22 cellular contexts compared by ENCODE assay signal in genomic region chr2:127644661-127645394, GRCh38. TPM values are rescaled to one million over a fixed set of nuclear protein-coding genes. Genes with fewer than 3 reads are reported as not detected.
DNase-seq lines count a peak whose midpoint lies in the region; ATAC-seq, FAIRE-seq and TF ChIP-seq lines count a peak whose summit lies in the region.
"Had no signal": no experiment of that assay in that cellular context is flagged by ENCODE, and none has a peak within 500 bp of the region (broad histone marks: within the 10 kb centered on the region; RNA-seq: fewer than 3 reads in every experiment).

No MANE protein-coding gene starts in this region.

- no peak for TF ChIP-seq CTCF in kidney (IDR thresholded peaks at IDR 0.05; ENCODE audit: borderline replicate concordance, extremely low read depth, insufficient read depth)
- TF ChIP-seq CTCF in progenitor cell of endocrine pancreas (IDR thresholded peaks at IDR 0.05; ENCODE audit: unreplicated experiment): no peak

- peak overlapping the region; percentile 43 for H3K27ac Mint-ChIP-seq in activated naive CD4-positive, alpha-beta T cell treated with anti-CD3 and anti-CD28 coated beads, Interleukin-2, amount 50 U/mL, for 24 hours
- H3K27ac Mint-ChIP-seq in progenitor cell of endocrine pancreas: no peak overlapping the region
- H3K27ac Mint-ChIP-seq: activated T-helper 17 cell treated with anti-CD3 and anti-CD28 coated beads, Interleukin-2, amount 50 U/mL, for 72 hours had no signal

- no peak for FAIRE-seq in kidney (lab: Jason Lieb, UNC)
- FAIRE-seq: A549 had no signal

- H3K9me3 Mint-ChIP-seq in activated naive CD4-positive, alpha-beta T cell treated with anti-CD3 and anti-CD28 coated beads, Interleukin-2, amount 50 U/mL, for 24 hours: no peaks in the 10 kb centered on the region
- no peaks in the 10 kb centered on the region for H3K9me3 Mint-ChIP-seq in progenitor cell of endocrine pancreas (ENCODE audit: low read depth)
- H3K9me3 Mint-ChIP-seq: activated T-helper 17 cell treated with anti-CD3 and anti-CD28 coated beads, Interleukin-2, amount 50 U/mL, for 72 hours had no signal

- H3K9me3 ChIP-seq in SK-N-MC (ENCODE audit: low read depth, low read length): no peaks in the 10 kb centered on the region
- H3K9me3 ChIP-seq in kidney (ENCODE audit: control insufficient read depth in 1 of 2, low read length in 2 of 2): no peaks in the 10 kb centered on the region
- H3K9me3 ChIP-seq in stomach smooth muscle (ENCODE audit: control insufficient read depth in 2 of 2, low read length in 2 of 2): no peaks in the 10 kb centered on the region
- H3K9me3 ChIP-seq: A549, left lung, ovary had no signal

- H3K4me1 Mint-ChIP-seq in activated naive CD4-positive, alpha-beta T cell treated with anti-CD3 and anti-CD28 coated beads, Interleukin-2, amount 50 U/mL, for 24 hours: peaks cover 49% of the 10 kb centered on the region
- H3K4me1 Mint-ChIP-seq in progenitor cell of endocrine pancreas (ENCODE audit: low read depth): peaks cover 4% of the 10 kb centered on the region

- intact Hi-C loops in kidney (cut with DNase I) (no loop called here), sciatic nerve (cut with DNase I) (loop anchor here (5.0 kb wide), 1 partner anchor 118 kb away; the partner anchor contains the start of gene IWS1)

- H3K27ac ChIP-seq in SK-N-MC: peak overlapping the region; percentile 11
- no peak overlapping the region for H3K27ac ChIP-seq in kidney (ENCODE audit: low read depth in 2 of 2, low read length in 2 of 2)
- H3K27ac ChIP-seq in stomach smooth muscle (ENCODE audit: low read length): peak overlapping the region; percentile 87
- H3K27ac ChIP-seq: A549, ovary had no signal

- no peak overlapping the region for H3K4me3 ChIP-seq in SK-N-MC
- no peak overlapping the region for H3K4me3 ChIP-seq in kidney (ENCODE audit: low read length in 2 of 2)
- H3K4me3 ChIP-seq in stomach smooth muscle (ENCODE audit: low read length in 2 of 2): no peak overlapping the region
- H3K4me3 ChIP-seq: A549, left lung, ovary had no signal

- no peaks in the 10 kb centered on the region for H3K27me3 ChIP-seq in stomach smooth muscle (ENCODE audit: control insufficient read depth in 1 of 2, insufficient read depth in 2 of 2, low read length in 2 of 2)
- H3K27me3 ChIP-seq: left lung, ovary had no signal

- no peaks in the 10 kb centered on the region for H3K27me3 Mint-ChIP-seq in activated naive CD4-positive, alpha-beta T cell treated with anti-CD3 and anti-CD28 coated beads, Interleukin-2, amount 50 U/mL, for 24 hours
- peaks cover 12% of the 10 kb centered on the region for H3K27me3 Mint-ChIP-seq in progenitor cell of endocrine pancreas
- H3K27me3 Mint-ChIP-seq: activated T-helper 17 cell treated with anti-CD3 and anti-CD28 coated beads, Interleukin-2, amount 50 U/mL, for 72 hours had no signal

- H3K36me3 Mint-ChIP-seq in activated naive CD4-positive, alpha-beta T cell treated with anti-CD3 and anti-CD28 coated beads, Interleukin-2, amount 50 U/mL, for 24 hours: no peaks in the 10 kb centered on the region
- no peaks in the 10 kb centered on the region for H3K36me3 Mint-ChIP-seq in progenitor cell of endocrine pancreas (ENCODE audit: insufficient read depth)

- H3K9ac ChIP-seq in SK-N-MC (ENCODE audit: insufficient read length) (no peak overlapping the region), kidney (ENCODE audit: low read length in 2 of 2) (no peak overlapping the region), stomach smooth muscle (ENCODE audit: low read length in 2 of 2) (no peak overlapping the region)

- H3K4me3 Mint-ChIP-seq in activated naive CD4-positive, alpha-beta T cell treated with anti-CD3 and anti-CD28 coated beads, Interleukin-2, amount 50 U/mL, for 24 hours: no peak overlapping the region
- H3K4me3 Mint-ChIP-seq in progenitor cell of endocrine pancreas (ENCODE audit: low read depth): no peak overlapping the region
- H3K4me3 Mint-ChIP-seq: activated T-helper 17 cell treated with anti-CD3 and anti-CD28 coated beads, Interleukin-2, amount 50 U/mL, for 72 hours had no signal

- no peak for ATAC-seq in sciatic nerve
- ATAC-seq: A549; activated CD4-positive, CD25-positive, alpha-beta regulatory T cell treated with anti-CD3 and anti-CD28 coated beads, Interleukin-2, amount 50 U/mL, for 24 hours; activated T-helper 17 cell treated with anti-CD3 and anti-CD28 coated beads, Interleukin-2, amount 50 U/mL, for 72 hours; esophagus mucosa; left lung had no signal

- DNase-seq in activated naive CD4-positive, alpha-beta T cell (lab: John Stamatoyannopoulos, UW): no peak
- no peak for DNase-seq in SK-N-MC (ENCODE audit: low read depth, low spot score)
- DNase-seq in kidney: peak; percentile 59
- DNase-seq in NCI-H2171 (lab: John Stamatoyannopoulos, UW): no peak
- DNase-seq in sciatic nerve (ENCODE audit: low spot score): no peak
- no peak for DNase-seq in progenitor cell of endocrine pancreas (ENCODE audit: low spot score, unreplicated experiment)
- DNase-seq: amniotic stem cell; DMS153; GF-D8; GOT3; NCI-H1417 treated with DMSO at 0.1 percent for 48 hours; NCI-H69; ovary; stimulated activated CD4-positive, alpha-beta T cell treated with anti-CD3 and anti-CD28 coated beads, Interleukin-2, amount 100 ng/mL, for 48 hours had no signal

- H3K4me1 ChIP-seq in kidney (ENCODE audit: control insufficient read depth in 1 of 2, insufficient read depth in 1 of 2, low read depth in 1 of 2, low read length in 2 of 2): peaks cover 6 to 22% of the 10 kb centered on the region in 2 donors
- H3K4me1 ChIP-seq in stomach smooth muscle (ENCODE audit: control insufficient read depth, insufficient read depth, low read length): peaks cover 79% of the 10 kb centered on the region

- H3K36me3 ChIP-seq in SK-N-MC (ENCODE audit: insufficient read depth, low read length): no peaks in the 10 kb centered on the region
- H3K36me3 ChIP-seq in kidney (ENCODE audit: control insufficient read depth in 1 of 2, insufficient read depth in 2 of 2, low read length in 2 of 2): no peaks in the 10 kb centered on the region
- peaks cover 13 to 21% of the 10 kb centered on the region in 2 donors for H3K36me3 ChIP-seq in stomach smooth muscle (ENCODE audit: control insufficient read depth in 2 of 2, insufficient read depth in 2 of 2, low read length in 2 of 2)
- H3K36me3 ChIP-seq: ovary had no signal

RNA-seq across cellular contexts. Expression of gene GPR17, which starts 1.1 kb away (rescaled TPM):
- total RNA-seq in kidney (0.50 TPM), sciatic nerve (4.6 TPM), progenitor cell of endocrine pancreas (not detected in 2 replicates)
- 0.39 TPM for polyA plus RNA-seq in kidney (ENCODE audit: insufficient read depth, low read depth, low replicate concordance)
- total RNA-seq: activated T-helper 17 cell treated with anti-CD3 and anti-CD28 coated beads, Interleukin-2, amount 50 U/mL, for 72 hours; esophagus mucosa; glomerular endothelial cell; ovary had no signal
- polyA plus RNA-seq: A549 had no signal

RNA-seq across cellular contexts. Expression of gene LIMS2, which starts 30.5 kb away (rescaled TPM):
- total RNA-seq in kidney (101 TPM), sciatic nerve (194 TPM), progenitor cell of endocrine pancreas (6.1 and 6.2 TPM in 2 replicates)
- polyA plus RNA-seq in kidney (ENCODE audit: insufficient read depth, low read depth, low replicate concordance): 107 TPM

RNA-seq across cellular contexts. Expression of gene SFT2D3, which starts 56.5 kb away (rescaled TPM):
- total RNA-seq in kidney (9.3 TPM), sciatic nerve (4.5 TPM), progenitor cell of endocrine pancreas (13.7 and 15.3 TPM in 2 replicates)
- 5.1 TPM for polyA plus RNA-seq in kidney (ENCODE audit: insufficient read depth, low read depth, low replicate concordance)

Comparison
In these comparisons a context has a peak if more than half of its experiments do, and no peak if none do; other contexts are left out.
1. H3K27ac ChIP-seq: peak in SK-N-MC (single experiment) and stomach smooth muscle (single experiment); none in kidney (0 of 2).
2. RNA of gene LIMS2, which starts 30.5 kb away (total RNA-seq): 194 TPM in sciatic nerve (single experiment) and 101 TPM in kidney (single experiment); 6.1 to 6.2 TPM in progenitor cell of endocrine pancreas; every median in the first group is over 10 times any median in the second.